17 cellular contexts compared by ENCODE assay signal in the genomic region with DNA sequence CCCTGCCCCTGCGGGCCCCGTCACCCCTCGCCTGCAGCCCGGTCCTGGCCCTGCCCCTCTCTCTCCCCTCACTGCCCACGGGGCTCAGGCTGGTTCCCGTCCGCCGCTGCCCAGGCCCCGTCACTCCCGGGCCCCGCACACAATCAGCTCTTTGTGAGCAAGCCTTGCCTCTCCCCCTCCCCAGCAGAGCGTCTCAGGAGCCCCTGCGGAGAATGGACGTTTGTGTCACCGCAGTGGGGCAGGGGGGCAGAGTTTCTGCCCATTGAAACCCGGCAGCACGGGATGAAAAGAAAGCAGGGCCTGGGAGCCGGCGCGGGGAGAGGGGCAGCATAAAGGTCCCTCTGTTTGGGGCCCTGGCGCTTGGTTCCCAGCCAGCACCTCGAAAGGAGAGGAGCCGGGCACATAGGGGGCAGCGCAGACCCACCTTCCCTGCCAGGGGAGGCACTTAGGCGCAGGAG. TPM values are rescaled to one million over a fixed set of nuclear protein-coding genes. Genes with fewer than 3 reads are reported as not detected.
DNase-seq lines count a peak whose midpoint lies in the region; ATAC-seq and TF ChIP-seq lines count a peak whose summit lies in the region.
"Had no signal": no experiment of that assay in that cellular context is flagged by ENCODE, and none has a peak within 500 bp of the region (broad histone marks: within the 10 kb centered on the region; RNA-seq: fewer than 3 reads in every experiment).

No MANE protein-coding gene starts in this region.

- no peak overlapping the region for H3K9ac ChIP-seq in mesenchymal stem cell (ENCODE audit: low read length)

- no peaks in the 10 kb centered on the region for H3K36me3 Mint-ChIP-seq in MCF 10A (ENCODE audit: insufficient read depth, unreplicated experiment)
- H3K36me3 Mint-ChIP-seq: activated CD8-positive, alpha-beta memory T cell treated with anti-CD3 and anti-CD28 coated beads, Interleukin-2, amount 10 ng/mL, durations not matched to agents 7 days and 5 days; activated naive CD4-positive, alpha-beta T cell treated with anti-CD3 and anti-CD28 coated beads, Interleukin-2, amount 50 U/mL, for 24 hours; CD8-positive, alpha-beta memory T cell; naive B cell had no signal

- H2BK15ac ChIP-seq in mesenchymal stem cell (ENCODE audit: low read depth, poor library complexity, severe bottlenecking), result no peak overlapping the region

- no TSS peak for BruUV-seq in MCF 10A (replicated peaks; lab: Mats Ljungman, UMichigan)

- peaks cover 14% of the 10 kb centered on the region for H3K79me1 ChIP-seq in mesenchymal stem cell (replicated peaks; ENCODE audit: low read length, poor library complexity, severe bottlenecking)

- H2BK5ac ChIP-seq in mesenchymal stem cell (ENCODE audit: low read depth, low read length, poor library complexity, severe bottlenecking), result peak overlapping the region; percentile 85

- peak overlapping the region; percentile 63 for H2AK5ac ChIP-seq in mesenchymal stem cell (ENCODE audit: low read length, severe bottlenecking)

- DNase-seq in breast epithelium (ENCODE audit: low spot score in 2 of 2), result no peak
- DNase-seq in MCF 10A (ENCODE audit: unreplicated experiment), result no peak
- DNase-seq in epithelial cell of proximal tubule (ENCODE audit: low read depth), result no peak
- no peak for DNase-seq in mesenchymal stem cell
- peak; percentile 95 for DNase-seq in superior temporal gyrus (ENCODE audit: extremely low spot score)
- DNase-seq in NCI-H748 treated with DMSO at 0.1 percent for 48 hours (lab: John Stamatoyannopoulos, UW), result no peak
- no peak for DNase-seq in SKM-1 (lab: John Stamatoyannopoulos, UW; ENCODE audit: unreplicated experiment)
- DNase-seq: activated CD8-positive, alpha-beta memory T cell treated with anti-CD3 and anti-CD28 coated beads, Interleukin-2, amount 10 ng/mL, durations not matched to agents 7 days and 5 days; naive B cell; NCI-H2081; small intestine; testis had no signal

- ATAC-seq in HG03039 (IDR thresholded peaks at IDR 0.05; ENCODE audit: unreplicated experiment), result no peak
- ATAC-seq: activated CD8-positive, alpha-beta memory T cell treated with anti-CD3 and anti-CD28 coated beads, Interleukin-2, amount 10 ng/mL, durations not matched to agents 7 days and 5 days; HCT116 had no signal

- POLR2A ChIA-PET in MCF 10A (lab: Yijun Ruan, JAX), result interaction anchor here (1.7 kb wide), 1 partner anchor 14 kb away, joined by 8 read pairs; a partner anchor contains a TSS

- H3K18ac ChIP-seq in mesenchymal stem cell (ENCODE audit: low read depth in 1 of 2, low read length in 2 of 2), result no peak overlapping the region

- H3K36me3 ChIP-seq in breast epithelium (no peaks in the 10 kb centered on the region), mesenchymal stem cell (ENCODE audit: control insufficient read depth in 1 of 2, insufficient read depth in 2 of 2, low read depth in 1 of 2, low read length in 2 of 2) (peaks cover 0 to 19% of the 10 kb centered on the region in 2 experiments)

- H3K27ac ChIP-seq in breast epithelium, result peak overlapping the region; percentile 61 to 63
- H3K27ac ChIP-seq in mesenchymal stem cell (ENCODE audit: low read length, poor library complexity, severe bottlenecking), result peak overlapping the region; percentile 93
- H3K27ac ChIP-seq: 22Rv1, testis had no signal

- no peak overlapping the region for H4K8ac ChIP-seq in mesenchymal stem cell (ENCODE audit: low read length)

- H3K27ac Mint-ChIP-seq in MCF 10A (ENCODE audit: low read depth, unreplicated experiment), result no peak overlapping the region
- H3K27ac Mint-ChIP-seq: activated CD8-positive, alpha-beta memory T cell treated with anti-CD3 and anti-CD28 coated beads, Interleukin-2, amount 10 ng/mL, durations not matched to agents 7 days and 5 days; activated naive CD4-positive, alpha-beta T cell treated with anti-CD3 and anti-CD28 coated beads, Interleukin-2, amount 50 U/mL, for 24 hours; CD8-positive, alpha-beta memory T cell; naive B cell had no signal

- no peak overlapping the region for H2BK12ac ChIP-seq in mesenchymal stem cell (ENCODE audit: low read length in 2 of 2)

- H3K27me3 Mint-ChIP-seq in MCF 10A (ENCODE audit: insufficient read depth, unreplicated experiment), result no peaks in the 10 kb centered on the region
- H3K27me3 Mint-ChIP-seq: activated naive CD4-positive, alpha-beta T cell treated with anti-CD3 and anti-CD28 coated beads, Interleukin-2, amount 50 U/mL, for 24 hours had no signal

- intact Hi-C loops in breast epithelium (cut with DNase I; ENCODE audit: low total_unique reads) (no loop called here), MCF 10A (cut with micrococcal nuclease) (loop anchor here (5.0 kb wide), 1 partner anchor 55 kb away; no protein-coding TSS in a partner anchor)

- H3K14ac ChIP-seq in mesenchymal stem cell (ENCODE audit: low read length in 2 of 2), result no peak overlapping the region

- H2AFZ ChIP-seq in mesenchymal stem cell (ENCODE audit: low read depth, low read length), result no peak overlapping the region

- H3K9me3 Mint-ChIP-seq in MCF 10A (ENCODE audit: unreplicated experiment), result no peaks in the 10 kb centered on the region
- H3K9me3 Mint-ChIP-seq: activated naive CD4-positive, alpha-beta T cell treated with anti-CD3 and anti-CD28 coated beads, Interleukin-2, amount 50 U/mL, for 24 hours; CD8-positive, alpha-beta memory T cell; naive B cell had no signal

- H3K4me1 ChIP-seq in breast epithelium (no peaks in the 10 kb centered on the region), mesenchymal stem cell (ENCODE audit: control insufficient read depth, insufficient read depth, low read depth, low read length) (peaks cover 31% of the 10 kb centered on the region)
- H3K4me1 ChIP-seq: testis had no signal

- no peak overlapping the region for H2BK120ac ChIP-seq in mesenchymal stem cell (ENCODE audit: low read depth, low read length)

- CTCF ChIA-PET in MCF 10A (lab: Yijun Ruan, JAX), result interaction anchor here (1.3 kb wide), 1 partner anchor 14 kb away, joined by 3 read pairs; a partner anchor contains a TSS

- 82% methylated on average over 24 of the region's 25 CpGs for WGBS in mesenchymal stem cell

- no peak for TF ChIP-seq POLR2A in breast epithelium (IDR thresholded peaks at IDR 0.05)

- H3K4me3 ChIP-seq in breast epithelium, result peak overlapping the region in 2 of 3 donors; percentile 5 to 40
- H3K4me3 ChIP-seq in epithelial cell of proximal tubule (ENCODE audit: low read depth, low read length), result peak overlapping the region; percentile 86
- H3K4me3 ChIP-seq in mesenchymal stem cell (ENCODE audit: insufficient read depth in 1 of 2, low read depth in 1 of 2, low read length in 2 of 2), result peak overlapping the region in 1 of 2 experiments; percentile 64
- H3K4me3 ChIP-seq: testis had no signal

- H4K91ac ChIP-seq in mesenchymal stem cell (ENCODE audit: low read length), result no peak overlapping the region

- H3K9me3 ChIP-seq in breast epithelium (no peaks in the 10 kb centered on the region), mesenchymal stem cell (ENCODE audit: control insufficient read depth, low read length) (no peaks in the 10 kb centered on the region)
- H3K9me3 ChIP-seq: testis had no signal

- H3K4me1 Mint-ChIP-seq in MCF 10A (ENCODE audit: insufficient read depth, unreplicated experiment), result peaks cover 6% of the 10 kb centered on the region
- H3K4me1 Mint-ChIP-seq: activated CD8-positive, alpha-beta memory T cell treated with anti-CD3 and anti-CD28 coated beads, Interleukin-2, amount 10 ng/mL, durations not matched to agents 7 days and 5 days; activated naive CD4-positive, alpha-beta T cell treated with anti-CD3 and anti-CD28 coated beads, Interleukin-2, amount 50 U/mL, for 24 hours; CD8-positive, alpha-beta memory T cell; naive B cell had no signal

- TF ChIP-seq CTCF in breast epithelium (IDR thresholded peaks at IDR 0.05) (no peak), MCF 10A (IDR thresholded peaks at IDR 0.05; ENCODE audit: unreplicated experiment) (no peak), epithelial cell of proximal tubule (conservative IDR thresholded peaks at IDR 0.05; ENCODE audit: low read depth, low read length) (no peak)

- H3K4me3 Mint-ChIP-seq in MCF 10A (ENCODE audit: unreplicated experiment), result no peak overlapping the region
- H3K4me3 Mint-ChIP-seq: activated CD8-positive, alpha-beta memory T cell treated with anti-CD3 and anti-CD28 coated beads, Interleukin-2, amount 10 ng/mL, durations not matched to agents 7 days and 5 days; activated naive CD4-positive, alpha-beta T cell treated with anti-CD3 and anti-CD28 coated beads, Interleukin-2, amount 50 U/mL, for 24 hours; CD8-positive, alpha-beta memory T cell; naive B cell had no signal

- no peak overlapping the region for H3K23ac ChIP-seq in mesenchymal stem cell (ENCODE audit: low read length in 2 of 2)

- no peak overlapping the region for H3K4ac ChIP-seq in mesenchymal stem cell (ENCODE audit: low read depth in 1 of 2, low read length in 2 of 2)

- H3K27me3 ChIP-seq in breast epithelium, result no peaks in the 10 kb centered on the region
- H3K27me3 ChIP-seq in mesenchymal stem cell (ENCODE audit: control insufficient read depth in 1 of 2, insufficient read depth in 1 of 2, low read length in 2 of 2), result peaks cover 0 to 25% of the 10 kb centered on the region in 2 experiments
- H3K27me3 ChIP-seq: testis had no signal

- peak overlapping the region; percentile 55 for H3K4me2 ChIP-seq in mesenchymal stem cell (ENCODE audit: low read length, poor library complexity, severe bottlenecking)

RNA-seq across cellular contexts. Expression of a gene that starts 13.5 kb away (rescaled TPM):
- total RNA-seq in breast epithelium (10 to 100 TPM; 37.4 to 47.5 (median 40.0) TPM), MCF 10A (2022) (41.8 and 46.9 TPM in 2 replicates), epithelial cell of proximal tubule (18.5 and 37.2 TPM in 2 replicates)
- polyA plus RNA-seq in mesenchymal stem cell (2013, experiment 1 of 2), result 18.3 TPM
- polyA plus RNA-seq in mesenchymal stem cell (2013, experiment 2 of 2), result 12.3 TPM

RNA-seq across cellular contexts. Expression of a gene that starts 15.6 kb away (rescaled TPM):
- 10 to 100 TPM; 12.5 to 33.8 (median 22.5) TPM for total RNA-seq in breast epithelium
- 2.6 and 4.1 TPM in 2 replicates for total RNA-seq in MCF 10A (2022)
- total RNA-seq in epithelial cell of proximal tubule, result 52.5 and 71.6 TPM in 2 replicates
- polyA plus RNA-seq in mesenchymal stem cell (2013, experiment 1 of 2), result 0.06 TPM
- 0.04 TPM for polyA plus RNA-seq in mesenchymal stem cell (2013, experiment 2 of 2)
- polyA plus RNA-seq: CD8-positive, alpha-beta memory T cell had no signal
